In genomic region chr2:27080603-27080938, GRCh38 we compare ENCODE assay signal across 8 cellular contexts. TPM values are rescaled to one million over a fixed set of nuclear protein-coding genes. Genes with fewer than 3 reads are reported as not detected.
DNase-seq lines count a peak whose midpoint lies in the region; ATAC-seq and TF ChIP-seq lines count a peak whose summit lies in the region.

No MANE protein-coding gene starts in this region.

- no peaks in the 10 kb centered on the region for H3K79me2 ChIP-seq in KMS-11 (ENCODE audit: insufficient read depth, low read depth)

- H3K4me2 ChIP-seq in KMS-11 = 0 out of 2 replicates have a peak overlapping the region, but pooled peaks have one; percentile 5

- H3K4me3 Mint-ChIP-seq in nephron = peak overlapping the region; percentile 85 to 95 (median 93)

- no TSS peak for BruUV-seq in A673 (replicated peaks; lab: Mats Ljungman, UMichigan)

- ATAC-seq in GM18517 (IDR thresholded peaks at IDR 0.05; ENCODE audit: unreplicated experiment) (no peak), GM21529 (IDR thresholded peaks at IDR 0.05; ENCODE audit: unreplicated experiment) (no peak), HG02840 (IDR thresholded peaks at IDR 0.05; ENCODE audit: low FRiP score, unreplicated experiment) (no peak)

- H3K27me3 ChIP-seq in A673 (replicated peaks; ENCODE audit: insufficient read depth, low read depth, low read length, poor library complexity) (no peaks in the 10 kb centered on the region), KMS-11 (ENCODE audit: insufficient read depth, low read depth) (peaks cover 13% of the 10 kb centered on the region), colonic mucosa (no peaks in the 10 kb centered on the region)

- peak overlapping the region; percentile 92 to 93 (median 93) for H3K27ac Mint-ChIP-seq in nephron

- H3K36me3 ChIP-seq in A673 (ENCODE audit: insufficient read depth, low read length, poor library complexity, severe bottlenecking) (no peaks in the 10 kb centered on the region), KMS-11 (ENCODE audit: insufficient read depth) (no peaks in the 10 kb centered on the region), colonic mucosa (no peaks in the 10 kb centered on the region)

- H4K20me1 ChIP-seq in KMS-11 (ENCODE audit: insufficient read depth) = no peaks in the 10 kb centered on the region

- H3K9ac ChIP-seq in KMS-11 = no peak overlapping the region
- H3K9ac ChIP-seq in colonic mucosa (ENCODE audit: low read depth in 2 of 2, low read length in 2 of 2) = peak overlapping the region; percentile 28 to 55

- H3K27me3 Mint-ChIP-seq in nephron (ENCODE audit: low read depth) = peaks cover 3% of the 10 kb centered on the region

- peak overlapping the region; percentile 65; the same call in 1 of the 2 replicates for H2AFZ ChIP-seq in KMS-11 (ENCODE audit: low read depth)

- CTCF ChIA-PET in A673 (lab: Charles Lee) = interaction anchor here (1.5 kb wide), 1 partner anchor 9 kb away, joined by 10 read pairs; the partner anchor contains the start of gene OST4

- POLR2A ChIA-PET in A673 (lab: Charles Lee; ENCODE audit: low non-redundant PET) = no interaction called here

- H3K9me3 ChIP-seq in A673 (ENCODE audit: low read depth, low read length, poor library complexity, severe bottlenecking) (no peaks in the 10 kb centered on the region), colonic mucosa (no peaks in the 10 kb centered on the region)

- H3K27ac ChIP-seq in A673 (ENCODE audit: low read depth, low read length, poor library complexity, severe bottlenecking) (peak overlapping the region; percentile 61), KMS-11 (no peak overlapping the region), colonic mucosa (peak overlapping the region; percentile 95)

- DNase-seq in A673 (ENCODE audit: low spot score) (no peak), colonic mucosa (no peak), pons (ENCODE audit: low spot score) (no peak)

- H3K36me3 Mint-ChIP-seq in nephron (ENCODE audit: low read depth) = peaks cover 7% of the 10 kb centered on the region

- no peaks in the 10 kb centered on the region for H3K9me3 Mint-ChIP-seq in nephron

- H3K4me1 ChIP-seq in A673 (ENCODE audit: insufficient read depth, low read length, poor library complexity, severe bottlenecking) = peaks cover 28% of the 10 kb centered on the region
- peaks cover 11% of the 10 kb centered on the region for H3K4me1 ChIP-seq in KMS-11 (ENCODE audit: low read depth, poor library complexity, severe bottlenecking)
- peaks cover 7% of the 10 kb centered on the region for H3K4me1 ChIP-seq in colonic mucosa

- TF ChIP-seq CTCF in A673 (conservative IDR thresholded peaks at IDR 0.05; ENCODE audit: low read depth, low read length) (no peak), KMS-11 (conservative IDR thresholded peaks at IDR 0.05; ENCODE audit: low read depth, low read length) (no peak), colonic mucosa (IDR thresholded peaks at IDR 0.05) (no peak), nephron (IDR thresholded peaks at IDR 0.05; ENCODE audit: unreplicated experiment in 3 of 3) (no peak)

- peaks cover 72% of the 10 kb centered on the region for H3K4me1 Mint-ChIP-seq in nephron

- H3K4me3 ChIP-seq in A673 (ENCODE audit: low read depth, low read length, poor library complexity, severe bottlenecking) (peak overlapping the region; percentile 17), KMS-11 (IDR thresholded peaks at IDR 0.05; ENCODE audit: insufficient read depth, low read depth, low read length) (no peak overlapping the region), colonic mucosa (peak overlapping the region; percentile 44)

- intact Hi-C loops in A673 (cut with micrococcal nuclease; ENCODE audit: unreplicated experiment) = no loop called here
- intact Hi-C loops in colonic mucosa (cut with DNase I) = loop anchor here (10.0 kb wide), 1 partner anchor 46 kb away; the partner anchor contains the start of gene TMEM214

RNA-seq across cellular contexts. Expression of gene EMILIN1, which starts 2.2 kb away (rescaled TPM):
- 31.0 and 46.8 TPM in 2 replicates for total RNA-seq in A673 (2021)
- 10 to 100 TPM; 20.2 to 43.0 TPM for total RNA-seq in colonic mucosa

RNA-seq across cellular contexts. Expression of gene KHK, which starts 6.0 kb away (rescaled TPM):
- 39.1 and 40.2 TPM in 2 replicates for total RNA-seq in A673 (2021)
- 10 to 100 TPM in 1 of 2 donors, 1 to 10 TPM in 1; 8.9 to 20.3 TPM for total RNA-seq in colonic mucosa

RNA-seq across cellular contexts. Expression of gene OST4, which starts 9.1 kb away (rescaled TPM):
- total RNA-seq in A673 (2021) (235 and 237 TPM in 2 replicates), colonic mucosa (100 to 1,000 TPM; 272 to 331 TPM)

RNA-seq across cellular contexts. Expression of gene AGBL5, which starts 29.1 kb away (rescaled TPM):
- total RNA-seq in A673 (2021) = 64.1 and 72.8 TPM in 2 replicates
- 10 to 100 TPM; 15.1 to 16.8 TPM for total RNA-seq in colonic mucosa

RNA-seq across cellular contexts. Expression of gene CGREF1, which starts 38.4 kb away (rescaled TPM):
- total RNA-seq in A673 (2021) = 8.4 and 9.4 TPM in 2 replicates
- total RNA-seq in colonic mucosa = 1 to 10 TPM; 1.3 to 3.1 TPM
